In the genomic region with DNA sequence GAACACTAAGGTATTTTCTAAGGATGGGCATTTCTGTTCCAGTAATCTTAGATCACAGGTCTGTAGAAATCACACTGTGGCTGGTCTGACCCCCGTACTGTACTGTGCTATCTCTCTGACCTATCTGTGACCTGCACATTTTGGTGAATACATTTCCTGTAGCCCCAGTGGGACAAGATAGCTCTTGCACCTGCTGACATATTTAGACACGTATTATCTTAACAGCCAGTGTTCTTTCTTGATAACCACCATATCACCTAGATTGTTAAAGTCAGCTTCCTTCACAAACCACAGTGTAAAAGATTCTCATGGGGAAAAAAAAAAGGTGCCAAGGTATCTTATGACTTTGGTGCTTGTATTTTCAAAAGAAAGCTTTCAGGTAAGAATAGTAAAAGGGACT, we compare ENCODE assay signal across 1 cellular context.
TF ChIP-seq lines count a peak whose summit lies in the region.

No MANE protein-coding gene starts in this region.

TF ChIP-seq in K562, 482 proteins besides CTCF, POLR2A, EP300 and RAD21 (continued from another document and continues in another):
- TF ChIP-seq, protein P1, sequence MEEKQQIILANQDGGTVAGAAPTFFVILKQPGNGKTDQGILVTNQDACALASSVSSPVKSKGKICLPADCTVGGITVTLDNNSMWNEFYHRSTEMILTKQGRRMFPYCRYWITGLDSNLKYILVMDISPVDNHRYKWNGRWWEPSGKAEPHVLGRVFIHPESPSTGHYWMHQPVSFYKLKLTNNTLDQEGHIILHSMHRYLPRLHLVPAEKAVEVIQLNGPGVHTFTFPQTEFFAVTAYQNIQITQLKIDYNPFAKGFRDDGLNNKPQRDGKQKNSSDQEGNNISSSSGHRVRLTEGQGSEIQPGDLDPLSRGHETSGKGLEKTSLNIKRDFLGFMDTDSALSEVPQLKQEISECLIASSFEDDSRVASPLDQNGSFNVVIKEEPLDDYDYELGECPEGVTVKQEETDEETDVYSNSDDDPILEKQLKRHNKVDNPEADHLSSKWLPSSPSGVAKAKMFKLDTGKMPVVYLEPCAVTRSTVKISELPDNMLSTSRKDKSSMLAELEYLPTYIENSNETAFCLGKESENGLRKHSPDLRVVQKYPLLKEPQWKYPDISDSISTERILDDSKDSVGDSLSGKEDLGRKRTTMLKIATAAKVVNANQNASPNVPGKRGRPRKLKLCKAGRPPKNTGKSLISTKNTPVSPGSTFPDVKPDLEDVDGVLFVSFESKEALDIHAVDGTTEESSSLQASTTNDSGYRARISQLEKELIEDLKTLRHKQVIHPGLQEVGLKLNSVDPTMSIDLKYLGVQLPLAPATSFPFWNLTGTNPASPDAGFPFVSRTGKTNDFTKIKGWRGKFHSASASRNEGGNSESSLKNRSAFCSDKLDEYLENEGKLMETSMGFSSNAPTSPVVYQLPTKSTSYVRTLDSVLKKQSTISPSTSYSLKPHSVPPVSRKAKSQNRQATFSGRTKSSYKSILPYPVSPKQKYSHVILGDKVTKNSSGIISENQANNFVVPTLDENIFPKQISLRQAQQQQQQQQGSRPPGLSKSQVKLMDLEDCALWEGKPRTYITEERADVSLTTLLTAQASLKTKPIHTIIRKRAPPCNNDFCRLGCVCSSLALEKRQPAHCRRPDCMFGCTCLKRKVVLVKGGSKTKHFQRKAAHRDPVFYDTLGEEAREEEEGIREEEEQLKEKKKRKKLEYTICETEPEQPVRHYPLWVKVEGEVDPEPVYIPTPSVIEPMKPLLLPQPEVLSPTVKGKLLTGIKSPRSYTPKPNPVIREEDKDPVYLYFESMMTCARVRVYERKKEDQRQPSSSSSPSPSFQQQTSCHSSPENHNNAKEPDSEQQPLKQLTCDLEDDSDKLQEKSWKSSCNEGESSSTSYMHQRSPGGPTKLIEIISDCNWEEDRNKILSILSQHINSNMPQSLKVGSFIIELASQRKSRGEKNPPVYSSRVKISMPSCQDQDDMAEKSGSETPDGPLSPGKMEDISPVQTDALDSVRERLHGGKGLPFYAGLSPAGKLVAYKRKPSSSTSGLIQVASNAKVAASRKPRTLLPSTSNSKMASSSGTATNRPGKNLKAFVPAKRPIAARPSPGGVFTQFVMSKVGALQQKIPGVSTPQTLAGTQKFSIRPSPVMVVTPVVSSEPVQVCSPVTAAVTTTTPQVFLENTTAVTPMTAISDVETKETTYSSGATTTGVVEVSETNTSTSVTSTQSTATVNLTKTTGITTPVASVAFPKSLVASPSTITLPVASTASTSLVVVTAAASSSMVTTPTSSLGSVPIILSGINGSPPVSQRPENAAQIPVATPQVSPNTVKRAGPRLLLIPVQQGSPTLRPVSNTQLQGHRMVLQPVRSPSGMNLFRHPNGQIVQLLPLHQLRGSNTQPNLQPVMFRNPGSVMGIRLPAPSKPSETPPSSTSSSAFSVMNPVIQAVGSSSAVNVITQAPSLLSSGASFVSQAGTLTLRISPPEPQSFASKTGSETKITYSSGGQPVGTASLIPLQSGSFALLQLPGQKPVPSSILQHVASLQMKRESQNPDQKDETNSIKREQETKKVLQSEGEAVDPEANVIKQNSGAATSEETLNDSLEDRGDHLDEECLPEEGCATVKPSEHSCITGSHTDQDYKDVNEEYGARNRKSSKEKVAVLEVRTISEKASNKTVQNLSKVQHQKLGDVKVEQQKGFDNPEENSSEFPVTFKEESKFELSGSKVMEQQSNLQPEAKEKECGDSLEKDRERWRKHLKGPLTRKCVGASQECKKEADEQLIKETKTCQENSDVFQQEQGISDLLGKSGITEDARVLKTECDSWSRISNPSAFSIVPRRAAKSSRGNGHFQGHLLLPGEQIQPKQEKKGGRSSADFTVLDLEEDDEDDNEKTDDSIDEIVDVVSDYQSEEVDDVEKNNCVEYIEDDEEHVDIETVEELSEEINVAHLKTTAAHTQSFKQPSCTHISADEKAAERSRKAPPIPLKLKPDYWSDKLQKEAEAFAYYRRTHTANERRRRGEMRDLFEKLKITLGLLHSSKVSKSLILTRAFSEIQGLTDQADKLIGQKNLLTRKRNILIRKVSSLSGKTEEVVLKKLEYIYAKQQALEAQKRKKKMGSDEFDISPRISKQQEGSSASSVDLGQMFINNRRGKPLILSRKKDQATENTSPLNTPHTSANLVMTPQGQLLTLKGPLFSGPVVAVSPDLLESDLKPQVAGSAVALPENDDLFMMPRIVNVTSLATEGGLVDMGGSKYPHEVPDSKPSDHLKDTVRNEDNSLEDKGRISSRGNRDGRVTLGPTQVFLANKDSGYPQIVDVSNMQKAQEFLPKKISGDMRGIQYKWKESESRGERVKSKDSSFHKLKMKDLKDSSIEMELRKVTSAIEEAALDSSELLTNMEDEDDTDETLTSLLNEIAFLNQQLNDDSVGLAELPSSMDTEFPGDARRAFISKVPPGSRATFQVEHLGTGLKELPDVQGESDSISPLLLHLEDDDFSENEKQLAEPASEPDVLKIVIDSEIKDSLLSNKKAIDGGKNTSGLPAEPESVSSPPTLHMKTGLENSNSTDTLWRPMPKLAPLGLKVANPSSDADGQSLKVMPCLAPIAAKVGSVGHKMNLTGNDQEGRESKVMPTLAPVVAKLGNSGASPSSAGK (IDR thresholded peaks at IDR 0.05), result no peak
- TF ChIP-seq, protein P2, sequence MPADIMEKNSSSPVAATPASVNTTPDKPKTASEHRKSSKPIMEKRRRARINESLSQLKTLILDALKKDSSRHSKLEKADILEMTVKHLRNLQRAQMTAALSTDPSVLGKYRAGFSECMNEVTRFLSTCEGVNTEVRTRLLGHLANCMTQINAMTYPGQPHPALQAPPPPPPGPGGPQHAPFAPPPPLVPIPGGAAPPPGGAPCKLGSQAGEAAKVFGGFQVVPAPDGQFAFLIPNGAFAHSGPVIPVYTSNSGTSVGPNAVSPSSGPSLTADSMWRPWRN (IDR thresholded peaks at IDR 0.05; ENCODE audit: low read depth), result 0 out of 2 replicates have a peak, but pooled peaks have one; percentile 30
- TF ChIP-seq ZNF695 (CRISPR knock-in tag; IDR thresholded peaks at IDR 0.05) (no peak), ZNF551 (CRISPR knock-in tag; IDR thresholded peaks at IDR 0.05) (no peak), PYGO2 (tag; IDR thresholded peaks at IDR 0.05) (0 out of 2 replicates have a peak, but pooled peaks have one; percentile 20), JUNB (CRISPR knock-in tag; conservative IDR thresholded peaks at IDR 0.05) (no peak), ATF7 (IDR thresholded peaks at IDR 0.05) (0 out of 2 replicates have a peak, but pooled peaks have one; percentile 23), MAFF (IDR thresholded peaks at IDR 0.05; ENCODE audit: low read length) (no peak), ELF4 (CRISPR knock-in tag; IDR thresholded peaks at IDR 0.05) (0 out of 2 replicates have a peak, but pooled peaks have one; percentile 47), ARNT (IDR thresholded peaks at IDR 0.05) (peak in 1 of 2 experiments; percentile 55; a peak in 1 of 4 replicates), CXXC5 (CRISPR knock-in tag; IDR thresholded peaks at IDR 0.05) (peak; percentile 88), POLR2AphosphoS5 (IDR thresholded peaks at IDR 0.05; ENCODE audit: control insufficient read depth, insufficient read depth, low read depth, low read length) (peak; percentile 84; the same call in 1 of the 2 replicates), BHLHE40 (IDR thresholded peaks at IDR 0.05; ENCODE audit: low read length) (peak; percentile 51; the same call in 1 of the 2 replicates), NR2C2 (CRISPR knock-in tag; IDR thresholded peaks at IDR 0.05) (no peak), NR2C2 (tag; IDR thresholded peaks at IDR 0.05) (peak; percentile 64), TAF7 (tag; IDR thresholded peaks at IDR 0.05) (no peak), ZNF407 (IDR thresholded peaks at IDR 0.05; ENCODE audit: low read depth) (no peak), SLC30A9 (CRISPR knock-in tag; IDR thresholded peaks at IDR 0.05) (no peak), SMAD2 (IDR thresholded peaks at IDR 0.05; ENCODE audit: low read depth, low read length) (no peak), CBX3 (IDR thresholded peaks at IDR 0.05; ENCODE audit: borderline replicate concordance in 1 of 2, low read length in 2 of 2) (no peak), COPS2 (conservative IDR thresholded peaks at IDR 0.05) (no peak), NUFIP1 (IDR thresholded peaks at IDR 0.05; ENCODE audit: partially characterized antibody) (no peak), DACH1 (IDR thresholded peaks at IDR 0.05; ENCODE audit: partially characterized antibody) (no peak), SIX5 (IDR thresholded peaks at IDR 0.05; ENCODE audit: borderline replicate concordance in 1 of 2, insufficient read depth in 1 of 2, low read depth in 1 of 2, low read length in 2 of 2) (no peak), SIN3B (IDR thresholded peaks at IDR 0.05; ENCODE audit: low read depth) (no peak), SOX6 (IDR thresholded peaks at IDR 0.05) (peak; percentile 98)
- TF ChIP-seq, protein P3, sequence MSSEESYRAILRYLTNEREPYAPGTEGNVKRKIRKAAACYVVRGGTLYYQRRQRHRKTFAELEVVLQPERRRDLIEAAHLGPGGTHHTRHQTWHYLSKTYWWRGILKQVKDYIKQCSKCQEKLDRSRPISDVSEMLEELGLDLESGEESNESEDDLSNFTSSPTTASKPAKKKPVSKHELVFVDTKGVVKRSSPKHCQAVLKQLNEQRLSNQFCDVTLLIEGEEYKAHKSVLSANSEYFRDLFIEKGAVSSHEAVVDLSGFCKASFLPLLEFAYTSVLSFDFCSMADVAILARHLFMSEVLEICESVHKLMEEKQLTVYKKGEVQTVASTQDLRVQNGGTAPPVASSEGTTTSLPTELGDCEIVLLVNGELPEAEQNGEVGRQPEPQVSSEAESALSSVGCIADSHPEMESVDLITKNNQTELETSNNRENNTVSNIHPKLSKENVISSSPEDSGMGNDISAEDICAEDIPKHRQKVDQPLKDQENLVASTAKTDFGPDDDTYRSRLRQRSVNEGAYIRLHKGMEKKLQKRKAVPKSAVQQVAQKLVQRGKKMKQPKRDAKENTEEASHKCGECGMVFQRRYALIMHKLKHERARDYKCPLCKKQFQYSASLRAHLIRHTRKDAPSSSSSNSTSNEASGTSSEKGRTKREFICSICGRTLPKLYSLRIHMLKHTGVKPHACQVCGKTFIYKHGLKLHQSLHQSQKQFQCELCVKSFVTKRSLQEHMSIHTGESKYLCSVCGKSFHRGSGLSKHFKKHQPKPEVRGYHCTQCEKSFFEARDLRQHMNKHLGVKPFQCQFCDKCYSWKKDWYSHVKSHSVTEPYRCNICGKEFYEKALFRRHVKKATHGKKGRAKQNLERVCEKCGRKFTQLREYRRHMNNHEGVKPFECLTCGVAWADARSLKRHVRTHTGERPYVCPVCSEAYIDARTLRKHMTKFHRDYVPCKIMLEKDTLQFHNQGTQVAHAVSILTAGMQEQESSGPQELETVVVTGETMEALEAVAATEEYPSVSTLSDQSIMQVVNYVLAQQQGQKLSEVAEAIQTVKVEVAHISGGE (CRISPR knock-in tag; IDR thresholded peaks at IDR 0.05), result peak in 1 of 3 experiments; percentile 56; a peak in 1 of 6 replicates
- TF ChIP-seq, protein P4, sequence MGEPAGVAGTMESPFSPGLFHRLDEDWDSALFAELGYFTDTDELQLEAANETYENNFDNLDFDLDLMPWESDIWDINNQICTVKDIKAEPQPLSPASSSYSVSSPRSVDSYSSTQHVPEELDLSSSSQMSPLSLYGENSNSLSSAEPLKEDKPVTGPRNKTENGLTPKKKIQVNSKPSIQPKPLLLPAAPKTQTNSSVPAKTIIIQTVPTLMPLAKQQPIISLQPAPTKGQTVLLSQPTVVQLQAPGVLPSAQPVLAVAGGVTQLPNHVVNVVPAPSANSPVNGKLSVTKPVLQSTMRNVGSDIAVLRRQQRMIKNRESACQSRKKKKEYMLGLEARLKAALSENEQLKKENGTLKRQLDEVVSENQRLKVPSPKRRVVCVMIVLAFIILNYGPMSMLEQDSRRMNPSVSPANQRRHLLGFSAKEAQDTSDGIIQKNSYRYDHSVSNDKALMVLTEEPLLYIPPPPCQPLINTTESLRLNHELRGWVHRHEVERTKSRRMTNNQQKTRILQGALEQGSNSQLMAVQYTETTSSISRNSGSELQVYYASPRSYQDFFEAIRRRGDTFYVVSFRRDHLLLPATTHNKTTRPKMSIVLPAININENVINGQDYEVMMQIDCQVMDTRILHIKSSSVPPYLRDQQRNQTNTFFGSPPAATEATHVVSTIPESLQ (CRISPR knock-in tag; IDR thresholded peaks at IDR 0.05), result no peak
